ENCODE assay signal across 28 cellular contexts in genomic region chr3:116785226-116785625, GRCh38.
"Had no signal": no experiment of that assay in that cellular context is flagged by ENCODE, and none has a peak within 500 bp of the region (broad histone marks: within the 10 kb centered on the region; RNA-seq: fewer than 3 reads in every experiment).

No MANE protein-coding gene starts in this region.

- H3K4me3 Mint-ChIP-seq: naive thymus-derived CD4-positive, alpha-beta T cell; natural killer cell treated with Interleukin-12 subunit alpha and Interleukin-12 subunit beta and Interleukin-15 and Interleukin-18, amount 100 ng/mL, for 72 hours; neural crest cell; stimulated activated naive B cell treated with anti-CD40 and anti-IgM and Interleukin-4, amounts not matched to agents 10 μg/mL and 1 μg/mL and 100 μg/mL, for 72 hours had no signal

- H3K27me3 Mint-ChIP-seq: naive thymus-derived CD4-positive, alpha-beta T cell; natural killer cell treated with Interleukin-12 subunit alpha and Interleukin-12 subunit beta and Interleukin-15 and Interleukin-18, amount 100 ng/mL, for 72 hours; stimulated activated naive B cell treated with anti-CD40 and anti-IgM and Interleukin-4, amounts not matched to agents 10 μg/mL and 1 μg/mL and 100 μg/mL, for 72 hours had no signal

- H3K4me1 ChIP-seq: left ventricle myocardium inferior, pancreas, prostate gland, stomach, uterus had no signal

- H3K9me3 ChIP-seq: left ventricle myocardium inferior, mucosa of descending colon, pancreas, prostate gland, stomach, thoracic aorta, tibial artery, uterus had no signal

- H3K9me3 Mint-ChIP-seq: neural crest cell; stimulated activated naive B cell treated with anti-CD40 and anti-IgM and Interleukin-4, amounts not matched to agents 10 μg/mL and 1 μg/mL and 100 μg/mL, for 72 hours had no signal

- H3K36me3 Mint-ChIP-seq: naive thymus-derived CD4-positive, alpha-beta T cell; natural killer cell treated with Interleukin-12 subunit alpha and Interleukin-12 subunit beta and Interleukin-15 and Interleukin-18, amount 100 ng/mL, for 72 hours; stimulated activated naive B cell treated with anti-CD40 and anti-IgM and Interleukin-4, amounts not matched to agents 10 μg/mL and 1 μg/mL and 100 μg/mL, for 72 hours had no signal

- H3K4me1 Mint-ChIP-seq: naive thymus-derived CD4-positive, alpha-beta T cell; stimulated activated naive B cell treated with anti-CD40 and anti-IgM and Interleukin-4, amounts not matched to agents 10 μg/mL and 1 μg/mL and 100 μg/mL, for 72 hours had no signal

- H3K4me3 ChIP-seq: left ventricle myocardium inferior, lung, mucosa of descending colon, pancreas, prostate gland, skin epidermis, stomach, thoracic aorta, tibial artery, uterus had no signal

- H3K36me3 ChIP-seq: left ventricle myocardium inferior, pancreas, prostate gland, stomach, thoracic aorta, tibial artery, uterus had no signal

- DNase-seq: hippocampal formation; islet precursor cell; left ventricle myocardium inferior; midbrain; mucosa of descending colon; naive thymus-derived CD4-positive, alpha-beta T cell; nucleus accumbens; pancreas; posterior cingulate gyrus; retina; right cardiac atrium; stimulated activated CD4-positive, alpha-beta T cell treated with anti-CD3 and anti-CD28 coated beads, Interleukin-12 subunit alpha, Interleukin-12 subunit beta, amount 100 ng/mL, for 4 hours; stimulated activated CD4-positive, alpha-beta T cell treated with anti-CD3 and anti-CD28 coated beads, Interleukin-15, amount 100 ng/mL, for 24 hours; stimulated activated CD4-positive, alpha-beta T cell treated with anti-CD3 and anti-CD28 coated beads, Interleukin-2, amount 100 ng/mL, for 24 hours; stimulated activated CD4-positive, alpha-beta T cell treated with anti-CD3 and anti-CD28 coated beads, Interleukin-4, amount 100 ng/mL, for 1 hour; stimulated activated naive B cell treated with anti-CD40 and anti-IgM and Interleukin-4, amounts not matched to agents 10 μg/mL and 1 μg/mL and 100 μg/mL, for 72 hours; stimulated activated naive CD8-positive, alpha-beta T cell treated with anti-CD3 and anti-CD28 coated beads, Interleukin-15, Interleukin-2, amounts not matched to agents 100 U/mL and 50 U/mL, for 24 hours; stomach; tibial artery; trophoblast cell; uterus had no signal

- FAIRE-seq: pancreas had no signal

- H3K27me3 ChIP-seq: pancreas, stomach, tibial artery, uterus had no signal

- H3K27ac ChIP-seq: left ventricle myocardium inferior, pancreas, prostate gland, skin epidermis, stomach, thoracic aorta, tibial artery, uterus had no signal

- ATAC-seq: mucosa of descending colon; naive thymus-derived CD4-positive, alpha-beta T cell; natural killer cell treated with Interleukin-12 subunit alpha and Interleukin-12 subunit beta and Interleukin-15 and Interleukin-18, amount 100 ng/mL, for 72 hours; pancreas; right cardiac atrium; sciatic nerve; stimulated activated naive B cell treated with anti-CD40 and anti-IgM and Interleukin-4, amounts not matched to agents 10 μg/mL and 1 μg/mL and 100 μg/mL, for 72 hours; stimulated activated naive CD8-positive, alpha-beta T cell treated with anti-CD3 and anti-CD28 coated beads, Interleukin-15, Interleukin-2, amounts not matched to agents 100 U/mL and 50 U/mL, for 24 hours had no signal

- H3K27ac Mint-ChIP-seq: naive thymus-derived CD4-positive, alpha-beta T cell; natural killer cell treated with Interleukin-12 subunit alpha and Interleukin-12 subunit beta and Interleukin-15 and Interleukin-18, amount 100 ng/mL, for 72 hours; stimulated activated naive B cell treated with anti-CD40 and anti-IgM and Interleukin-4, amounts not matched to agents 10 μg/mL and 1 μg/mL and 100 μg/mL, for 72 hours had no signal
